In genomic region chr4:41639291-41639690, GRCh38 we compare ENCODE assay signal across 23 cellular contexts.
"Had no signal": no experiment of that assay in that cellular context is flagged by ENCODE, and none has a peak within 500 bp of the region (broad histone marks: within the 10 kb centered on the region; RNA-seq: fewer than 3 reads in every experiment).

No MANE protein-coding gene starts in this region.

- H3K27me3 ChIP-seq: colonic mucosa, gastrocnemius medialis had no signal

- H3K36me3 ChIP-seq: colonic mucosa, esophagus squamous epithelium, gastrocnemius medialis, left lung had no signal

- H3K4me3 ChIP-seq: colonic mucosa, esophagus squamous epithelium, gastrocnemius medialis, heart right ventricle, left lung, lower lobe of right lung, mucosa of descending colon had no signal

- ATAC-seq: effector memory CD8-positive, alpha-beta T cell; esophagus mucosa; gastrocnemius medialis; heart right ventricle; left cardiac atrium; left lung; left ventricle myocardium superior; lower lobe of right lung; mucosa of descending colon had no signal

- H3K9me3 ChIP-seq: colonic mucosa, esophagus squamous epithelium, gastrocnemius medialis, heart right ventricle, left lung, lower lobe of right lung, mucosa of descending colon had no signal

- H3K27ac ChIP-seq: colonic mucosa, epithelial cell of prostate, esophagus squamous epithelium, gastrocnemius medialis, heart right ventricle, left lung, lower lobe of right lung had no signal

- DNase-seq: colonic mucosa; cortex of kidney; effector CD8-positive, alpha-beta T cell; effector memory CD8-positive, alpha-beta T cell; endodermal cell; erythroblast; esophagus squamous epithelium; foreskin fibroblast; foreskin melanocyte; gastrocnemius medialis; glutamatergic neuron; head of caudate nucleus; heart right ventricle; hippocampal formation; left cardiac atrium; left lung; left ventricle myocardium superior; lower lobe of right lung; mesenchymal stem cell; mucosa of descending colon; naive B cell had no signal
